13 cellular contexts compared by ENCODE assay signal in genomic region chr5:39192449-39193160, GRCh38. TPM values are rescaled to one million over a fixed set of nuclear protein-coding genes. Genes with fewer than 3 reads are reported as not detected.
DNase-seq lines count a peak whose midpoint lies in the region; ATAC-seq lines count a peak whose summit lies in the region.
"Had no signal": no experiment of that assay in that cellular context is flagged by ENCODE, and none has a peak within 500 bp of the region (broad histone marks: within the 10 kb centered on the region; RNA-seq: fewer than 3 reads in every experiment).

No MANE protein-coding gene starts in this region.

- H3K9me3 Mint-ChIP-seq in activated CD4-positive, alpha-beta T cell treated with anti-CD3 and anti-CD28 coated beads, Interleukin-2, amount 10 ng/mL, durations not matched to agents 7 days and 5 days, result no peaks in the 10 kb centered on the region
- H3K9me3 Mint-ChIP-seq in activated naive CD4-positive, alpha-beta T cell treated with anti-CD3 and anti-CD28 coated beads, Interleukin-2, amount 50 U/mL, for 72 hours, result no peaks in the 10 kb centered on the region

- no peaks in the 10 kb centered on the region for H3K27me3 Mint-ChIP-seq in activated CD4-positive, alpha-beta T cell treated with anti-CD3 and anti-CD28 coated beads, Interleukin-2, amount 10 ng/mL, durations not matched to agents 7 days and 5 days

- ATAC-seq in activated naive CD4-positive, alpha-beta T cell treated with anti-CD3 and anti-CD28 coated beads, Interleukin-2, amount 50 U/mL, for 72 hours, result peak in 1 of 2 donors; percentile 26

- CTCF ChIA-PET in activated CD4-positive, alpha-beta T cell treated with anti-CD3 and anti-CD28 coated beads, Interleukin-2, amount 10 ng/mL, durations not matched to agents 7 days and 5 days (lab: Charles Lee), result interaction anchor here (1.2 to 3.0 kb wide), 4 partner anchors 12 to 91 kb away, joined by 4 to 17 read pairs (median 8); no protein-coding TSS in a partner anchor

- DNase-seq in activated CD4-positive, alpha-beta T cell treated with anti-CD3 and anti-CD28 coated beads, Interleukin-2, amount 10 ng/mL, durations not matched to agents 7 days and 5 days, result no peak
- no peak for DNase-seq in activated CD4-positive, alpha-beta T cell treated with anti-CD3 and anti-CD28 coated beads, Interleukin-2, amount 50 U/mL, for 4 hours
- peak; percentile 56 for DNase-seq in MV-4-11 (lab: John Stamatoyannopoulos, UW)
- DNase-seq in activated naive CD4-positive, alpha-beta T cell treated with anti-CD3 and anti-CD28 coated beads, Interleukin-2, amount 50 U/mL, for 72 hours (ENCODE audit: low spot score in 2 of 2), result no peak
- DNase-seq in pons (ENCODE audit: low spot score), result peak; percentile 34
- DNase-seq in activated effector memory CD4-positive, alpha-beta T cell treated with anti-CD3 and anti-CD28 coated beads, Interleukin-2, amount 50 U/mL, for 16 hours, result no peak
- no peak for DNase-seq in cerebellar cortex (ENCODE audit: low spot score)
- DNase-seq in activated CD4-positive, CD25-positive, alpha-beta regulatory T cell treated with anti-CD3 and anti-CD28 coated beads, Interleukin-2, amount 50 U/mL, for 72 hours, result no peak
- DNase-seq: DMS79 treated with DMSO at 0.1 percent for 48 hours, NCI-H1092 treated with DMSO at 0.1 percent for 48 hours, NCI-H345, Peyer's patch had no signal

- POLR2A ChIA-PET in activated CD4-positive, alpha-beta T cell treated with anti-CD3 and anti-CD28 coated beads, Interleukin-2, amount 10 ng/mL, durations not matched to agents 7 days and 5 days (lab: Charles Lee), result no interaction called here

- peaks cover 72% of the 10 kb centered on the region for H3K36me3 Mint-ChIP-seq in activated CD4-positive, alpha-beta T cell treated with anti-CD3 and anti-CD28 coated beads, Interleukin-2, amount 10 ng/mL, durations not matched to agents 7 days and 5 days (ENCODE audit: low read depth)
- peaks cover 6 to 7% of the 10 kb centered on the region in 2 donors for H3K36me3 Mint-ChIP-seq in activated naive CD4-positive, alpha-beta T cell treated with anti-CD3 and anti-CD28 coated beads, Interleukin-2, amount 50 U/mL, for 72 hours

- H3K4me1 Mint-ChIP-seq in activated CD4-positive, alpha-beta T cell treated with anti-CD3 and anti-CD28 coated beads, Interleukin-2, amount 10 ng/mL, durations not matched to agents 7 days and 5 days, result peaks cover 92% of the 10 kb centered on the region

- peak overlapping the region; percentile 81 for H3K4me3 Mint-ChIP-seq in activated CD4-positive, alpha-beta T cell treated with anti-CD3 and anti-CD28 coated beads, Interleukin-2, amount 10 ng/mL, durations not matched to agents 7 days and 5 days

- H3K27ac Mint-ChIP-seq in activated CD4-positive, alpha-beta T cell treated with anti-CD3 and anti-CD28 coated beads, Interleukin-2, amount 10 ng/mL, durations not matched to agents 7 days and 5 days, result peak overlapping the region; percentile 84
- peak overlapping the region; percentile 81 to 92 for H3K27ac Mint-ChIP-seq in activated naive CD4-positive, alpha-beta T cell treated with anti-CD3 and anti-CD28 coated beads, Interleukin-2, amount 50 U/mL, for 72 hours

RNA-seq across cellular contexts. Expression of gene FYB1, which starts 26.8 kb away (rescaled TPM):
- total RNA-seq in activated CD4-positive, alpha-beta T cell treated with anti-CD3 and anti-CD28 coated beads, Interleukin-2, amount 10 ng/mL, durations not matched to agents 7 days and 5 days, result 100 to 1,000 TPM; 396 to 480 TPM
- total RNA-seq in activated naive CD4-positive, alpha-beta T cell treated with anti-CD3 and anti-CD28 coated beads, Interleukin-2, amount 50 U/mL, for 72 hours, result 100 to 1,000 TPM; 161 to 168 TPM
- total RNA-seq: lung microvascular endothelial cell had no signal

Comparison
In these comparisons a context has a peak if more than half of its experiments do, and no peak if none do; other contexts are left out.
1. DNase-seq: peak in MV-4-11 (single experiment) and pons (single experiment); none in activated CD4-positive, alpha-beta T cell treated with anti-CD3 and anti-CD28 coated beads, Interleukin-2, amount 10 ng/mL, durations not matched to agents 7 days and 5 days (single experiment), activated CD4-positive, alpha-beta T cell treated with anti-CD3 and anti-CD28 coated beads, Interleukin-2, amount 50 U/mL, for 4 hours (0 of 2), activated naive CD4-positive, alpha-beta T cell treated with anti-CD3 and anti-CD28 coated beads, Interleukin-2, amount 50 U/mL, for 72 hours (0 of 2), activated effector memory CD4-positive, alpha-beta T cell treated with anti-CD3 and anti-CD28 coated beads, Interleukin-2, amount 50 U/mL, for 16 hours (single experiment), cerebellar cortex (single experiment) and activated CD4-positive, CD25-positive, alpha-beta regulatory T cell treated with anti-CD3 and anti-CD28 coated beads, Interleukin-2, amount 50 U/mL, for 72 hours (single experiment).